In genomic region chr18:56139792-56140254, GRCh38 we compare ENCODE assay signal across 10 cellular contexts.
DNase-seq lines count a peak whose midpoint lies in the region; ATAC-seq and TF ChIP-seq lines count a peak whose summit lies in the region.
"Had no signal": no experiment of that assay in that cellular context is flagged by ENCODE, and none has a peak within 500 bp of the region (broad histone marks: within the 10 kb centered on the region; RNA-seq: fewer than 3 reads in every experiment).

No MANE protein-coding gene starts in this region.

- no peaks in the 10 kb centered on the region for H3K36me3 Mint-ChIP-seq in activated naive CD4-positive, alpha-beta T cell treated with anti-CD3 and anti-CD28 coated beads for 36 hours (ENCODE audit: low read depth)
- H3K36me3 Mint-ChIP-seq in mesothelial cell of epicardium = no peaks in the 10 kb centered on the region

- H3K4me3 Mint-ChIP-seq in activated naive CD4-positive, alpha-beta T cell treated with anti-CD3 and anti-CD28 coated beads for 36 hours = no peak overlapping the region
- H3K4me3 Mint-ChIP-seq in mesothelial cell of epicardium = no peak overlapping the region

- TF ChIP-seq CTCF in fibroblast of mammary gland (conservative IDR thresholded peaks at IDR 0.05; ENCODE audit: control insufficient read depth, insufficient read depth, low read depth, low read length) (no peak), thoracic aorta (IDR thresholded peaks at IDR 0.05) (no peak), mesothelial cell of epicardium (IDR thresholded peaks at IDR 0.05; ENCODE audit: unreplicated experiment) (no peak)

- H3K4me3 ChIP-seq in fibroblast of mammary gland (ENCODE audit: control insufficient read depth, low read depth, low read length) = no peak overlapping the region
- no peak overlapping the region for H3K4me3 ChIP-seq in thoracic aorta

- peak overlapping the region; percentile 64 to 88 for H3K27ac ChIP-seq in thoracic aorta

- peaks cover 0 to 15% of the 10 kb centered on the region in 2 donors for H3K4me1 ChIP-seq in thoracic aorta (ENCODE audit: control insufficient read depth in 1 of 2, low read depth in 2 of 2)

- no peaks in the 10 kb centered on the region for H3K4me1 Mint-ChIP-seq in activated naive CD4-positive, alpha-beta T cell treated with anti-CD3 and anti-CD28 coated beads for 36 hours (ENCODE audit: low read depth)
- peaks cover 4% of the 10 kb centered on the region for H3K4me1 Mint-ChIP-seq in mesothelial cell of epicardium

- no peaks in the 10 kb centered on the region for H3K9me3 ChIP-seq in thoracic aorta

- intact Hi-C loops in activated naive CD4-positive, alpha-beta T cell treated with anti-CD3 and anti-CD28 coated beads for 36 hours (cut with micrococcal nuclease) = no loop called here

- no peaks in the 10 kb centered on the region for H3K27me3 Mint-ChIP-seq in activated naive CD4-positive, alpha-beta T cell treated with anti-CD3 and anti-CD28 coated beads for 36 hours (ENCODE audit: low read depth)
- no peaks in the 10 kb centered on the region for H3K27me3 Mint-ChIP-seq in mesothelial cell of epicardium (ENCODE audit: low read depth)

- peaks cover under 1% of the 10 kb centered on the region for H3K9me3 Mint-ChIP-seq in activated naive CD4-positive, alpha-beta T cell treated with anti-CD3 and anti-CD28 coated beads for 36 hours
- peaks cover 6% of the 10 kb centered on the region for H3K9me3 Mint-ChIP-seq in mesothelial cell of epicardium

- H3K27me3 ChIP-seq in thoracic aorta (replicated peaks; ENCODE audit: insufficient read depth) = no peaks in the 10 kb centered on the region

- H3K27ac Mint-ChIP-seq in activated naive CD4-positive, alpha-beta T cell treated with anti-CD3 and anti-CD28 coated beads for 36 hours = no peak overlapping the region
- no peak overlapping the region for H3K27ac Mint-ChIP-seq in mesothelial cell of epicardium

- ATAC-seq in thoracic aorta (ENCODE audit: insufficient number of reproducible peaks, low FRiP score, low read depth) = peak; percentile 46

- DNase-seq in RPMI7951 (ENCODE audit: low read depth) = peak; percentile 37
- DNase-seq in fibroblast of mammary gland (ENCODE audit: low read depth) = peak; percentile 54
- peak; percentile 10 for DNase-seq in mucosa of gallbladder (ENCODE audit: low spot score)
- no peak for DNase-seq in thoracic aorta (ENCODE audit: low spot score)
- no peak for DNase-seq in activated naive CD4-positive, alpha-beta T cell treated with anti-CD3 and anti-CD28 coated beads for 36 hours
- DNase-seq in NCI-H2227 treated with DMSO at 0.1 percent for 48 hours (lab: John Stamatoyannopoulos, UW) = no peak
- no peak for DNase-seq in activated effector memory CD4-positive, alpha-beta T cell treated with anti-CD3 and anti-CD28 coated beads, Interleukin-2, amount 50 U/mL, for 16 hours
- no peak for DNase-seq in mesothelial cell of epicardium (ENCODE audit: low spot score in 2 of 2, unreplicated experiment in 2 of 2)
- DNase-seq: DMS153, NCI-H1105 treated with DMSO at 0.1 percent for 48 hours had no signal

- CTCF ChIA-PET in activated naive CD4-positive, alpha-beta T cell treated with anti-CD3 and anti-CD28 coated beads for 36 hours (lab: Charles Lee) = no interaction called here

- H3K36me3 ChIP-seq in thoracic aorta = no peaks in the 10 kb centered on the region

Comparison
In these comparisons a context has a peak if more than half of its experiments do, and no peak if none do; other contexts are left out.
1. DNase-seq: peak in RPMI7951 (single experiment), fibroblast of mammary gland (single experiment) and mucosa of gallbladder (single experiment); none in thoracic aorta (single experiment), activated naive CD4-positive, alpha-beta T cell treated with anti-CD3 and anti-CD28 coated beads for 36 hours (single experiment), NCI-H2227 treated with DMSO at 0.1 percent for 48 hours (single experiment), activated effector memory CD4-positive, alpha-beta T cell treated with anti-CD3 and anti-CD28 coated beads, Interleukin-2, amount 50 U/mL, for 16 hours (single experiment) and mesothelial cell of epicardium (0 of 2).